8 cellular contexts compared by ENCODE assay signal in the genomic region with DNA sequence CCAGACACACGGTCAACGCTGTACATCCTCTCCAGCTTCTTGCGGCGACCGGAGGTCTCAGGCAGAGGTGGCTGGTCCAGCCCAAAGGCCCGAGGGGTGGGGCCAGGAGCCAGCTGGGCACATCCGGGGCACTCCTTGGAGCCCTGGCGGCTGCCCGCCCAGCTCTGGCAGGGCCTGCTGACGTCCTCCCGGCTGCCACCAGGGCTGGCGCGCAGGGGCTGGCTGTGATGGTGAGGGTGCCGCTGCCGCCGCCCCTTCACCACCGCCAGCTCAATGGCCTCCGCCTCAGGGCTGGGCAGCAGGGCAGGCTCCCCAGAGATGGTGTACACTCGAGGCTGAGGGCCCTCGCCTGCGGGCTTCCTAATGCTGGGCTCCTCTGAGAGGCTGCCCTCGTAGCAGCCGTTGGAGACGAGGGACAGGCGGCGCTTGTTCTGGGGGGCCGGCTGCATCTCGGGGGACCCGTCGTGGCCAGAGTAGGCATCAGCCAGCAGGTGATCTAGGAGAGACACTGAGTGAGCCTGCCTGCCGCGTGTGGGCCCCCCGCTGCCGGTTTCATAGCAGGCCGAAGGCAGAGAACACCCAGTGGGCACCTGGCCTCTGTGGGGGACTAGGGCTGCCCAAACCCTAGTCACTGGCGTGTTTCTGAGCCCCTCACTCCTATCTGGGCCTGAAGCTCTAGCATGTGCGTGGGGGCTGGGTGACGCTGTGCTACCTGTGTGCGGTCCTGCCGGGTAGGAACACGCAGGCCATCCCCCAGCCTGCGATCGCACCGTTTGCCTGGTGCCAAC. TPM values are rescaled to one million over a fixed set of nuclear protein-coding genes. Genes with fewer than 3 reads are reported as not detected.
A peak's percentile ranks its signal among the peaks of the same experiment; 100 is the strongest.
DNase-seq lines count a peak whose midpoint lies in the region; ATAC-seq and TF ChIP-seq lines count a peak whose summit lies in the region.

No MANE protein-coding gene starts in this region.

- H3K9me3 Mint-ChIP-seq in effector memory CD8-positive, alpha-beta T cell: no peaks in the 10 kb centered on the region
- H3K9me3 Mint-ChIP-seq in nephron progenitor cell: no peaks in the 10 kb centered on the region

- TF ChIP-seq CTCF in C4-2B (conservative IDR thresholded peaks at IDR 0.05) (no peak), RWPE1 (conservative IDR thresholded peaks at IDR 0.05; ENCODE audit: low read depth) (no peak), nephron progenitor cell (IDR thresholded peaks at IDR 0.05) (no peak)

- H3K4me1 Mint-ChIP-seq in effector memory CD8-positive, alpha-beta T cell (ENCODE audit: low read depth in 2 of 2): peaks cover 18 to 20% of the 10 kb centered on the region in 2 donors
- H3K4me1 Mint-ChIP-seq in nephron progenitor cell: peaks cover 19% of the 10 kb centered on the region

- H3K36me3 Mint-ChIP-seq in effector memory CD8-positive, alpha-beta T cell (ENCODE audit: insufficient read depth): peaks cover 8% of the 10 kb centered on the region
- peaks cover 16% of the 10 kb centered on the region for H3K36me3 Mint-ChIP-seq in nephron progenitor cell (ENCODE audit: low read depth)

- CTCF ChIA-PET in RWPE1 (lab: Yijun Ruan, JAX): interaction anchor here (0.6 to 2.1 kb wide), 5 partner anchors 12 to 145 kb away, joined by 3 to 7 read pairs (median 4); no protein-coding TSS in a partner anchor

- no peak overlapping the region for H3K27ac Mint-ChIP-seq in effector memory CD8-positive, alpha-beta T cell
- no peak overlapping the region for H3K27ac Mint-ChIP-seq in nephron progenitor cell

- H3K27me3 Mint-ChIP-seq in effector memory CD8-positive, alpha-beta T cell: no peaks in the 10 kb centered on the region
- H3K27me3 Mint-ChIP-seq in nephron progenitor cell (ENCODE audit: low read depth, poor library complexity): peaks cover 11% of the 10 kb centered on the region

- peak overlapping the region; percentile 46 to 67 for H3K4me3 Mint-ChIP-seq in effector memory CD8-positive, alpha-beta T cell
- peak overlapping the region; percentile 23 for H3K4me3 Mint-ChIP-seq in nephron progenitor cell

- POLR2A ChIA-PET in RWPE1 (lab: Yijun Ruan, JAX; ENCODE audit: low non-redundant PET): no interaction called here

- no peak for ATAC-seq in effector memory CD8-positive, alpha-beta T cell (replicated peaks)
- no peak for ATAC-seq in GM19463 (IDR thresholded peaks at IDR 0.05; ENCODE audit: unreplicated experiment)

- H3K27ac ChIP-seq in C4-2B (peak overlapping the region; percentile 84), RWPE1 (peak overlapping the region; percentile 74)

- no peak for DNase-seq in RWPE1 (ENCODE audit: low spot score)
- DNase-seq in effector memory CD8-positive, alpha-beta T cell: no peak
- no peak for DNase-seq in nephron progenitor cell
- no peak for DNase-seq in SW 1271 (lab: John Stamatoyannopoulos, UW)
- no peak for DNase-seq in mesenteric fat pad (ENCODE audit: low spot score)
- no peak for DNase-seq in NCI-H446 treated with DMSO at 0.1 percent for 48 hours (lab: John Stamatoyannopoulos, UW)

RNA-seq across cellular contexts. Expression of gene NSMF, which starts 1.5 kb away (rescaled TPM):
- 37.4 TPM for total RNA-seq in mesenteric fat pad

RNA-seq across cellular contexts. Expression of gene ENTPD8, which starts 16.4 kb away (rescaled TPM):
- total RNA-seq in mesenteric fat pad: not detected

RNA-seq across cellular contexts. Expression of gene NOXA1, which starts 34.4 kb away (rescaled TPM):
- 3.2 TPM for total RNA-seq in mesenteric fat pad

RNA-seq across cellular contexts. Expression of gene EXD3, which starts 34.6 kb away (rescaled TPM):
- 14.9 TPM for total RNA-seq in mesenteric fat pad
